In the genomic region with DNA sequence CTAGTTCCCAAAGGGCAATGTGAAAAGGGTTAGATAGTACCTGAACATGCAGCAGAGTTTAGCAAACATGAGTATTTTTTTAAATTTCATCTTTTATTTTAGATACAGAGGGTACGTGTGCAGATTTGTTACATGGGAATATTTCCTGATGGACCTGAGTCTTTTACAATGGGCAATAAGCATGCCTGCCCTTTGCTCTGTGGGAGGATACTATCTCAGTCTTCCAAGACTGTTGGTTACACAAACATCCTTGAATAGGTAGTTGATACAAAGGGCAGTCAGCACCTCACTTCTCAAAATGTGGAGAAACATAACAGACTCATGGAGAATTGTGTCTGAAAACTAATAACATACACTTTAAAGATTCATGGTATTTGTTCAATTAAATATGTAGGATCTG, we compare ENCODE assay signal across 32 cellular contexts.
"Had no signal": no experiment of that assay in that cellular context is flagged by ENCODE, and none has a peak within 500 bp of the region (broad histone marks: within the 10 kb centered on the region; RNA-seq: fewer than 3 reads in every experiment).

No MANE protein-coding gene starts in this region.

- H3K9me3 ChIP-seq: adrenal gland, body of pancreas, esophagus muscularis mucosa, gastrocnemius medialis had no signal

- H3K27me3 ChIP-seq: body of pancreas, cardiac muscle cell, esophagus muscularis mucosa, foreskin keratinocyte, gastrocnemius medialis had no signal

- H3K4me1 ChIP-seq: adrenal gland, body of pancreas, foreskin keratinocyte, gastrocnemius medialis had no signal

- H3K36me3 ChIP-seq: adrenal gland, cardiac muscle cell, esophagus muscularis mucosa, gastrocnemius medialis, WERI-Rb-1 had no signal

- H3K27ac ChIP-seq: adrenal gland, body of pancreas, cardiac muscle cell, esophagus muscularis mucosa, foreskin keratinocyte, gastrocnemius medialis, WERI-Rb-1 had no signal

- H3K4me3 ChIP-seq: adrenal gland, body of pancreas, cardiac muscle cell, esophagus muscularis mucosa, gastrocnemius medialis had no signal

- DNase-seq: activated B cell treated with CpG ODN at 0.5 μM for 24 hours; activated CD4-positive, alpha-beta T cell treated with anti-CD3 and anti-CD28 coated beads for 48 hours; activated CD4-positive, alpha-beta T cell treated with anti-CD3 and anti-CD28 coated beads, Interleukin-2, amount 50 U/mL, for 1 hour; activated CD4-positive, alpha-beta T cell treated with anti-CD3 and anti-CD28 coated beads, Interleukin-2, amount 50 U/mL, for 48 hours; activated CD8-positive, alpha-beta memory T cell treated with anti-CD3 and anti-CD28 coated beads for 24 hours; activated CD8-positive, alpha-beta T cell treated with anti-CD3 and anti-CD28 coated beads for 36 hours; activated effector memory CD4-positive, alpha-beta T cell treated with Interleukin-2 at 50 U/mL for 16 hours; activated gamma-delta T cell treated with Interleukin-2 at 50 U/mL for 16 hours; activated naive CD4-positive, alpha-beta T cell treated with anti-CD3 and anti-CD28 coated beads, Interleukin-2, amount 50 U/mL, for 16 hours; activated naive CD4-positive, alpha-beta T cell treated with Interleukin-2 at 50 U/mL for 16 hours; activated T-cell treated with anti-CD3 and anti-CD28 coated beads, Interleukin-2, amount 50 U/mL, for 4 hours; adrenal gland; amygdala; aorta; body of pancreas; central memory CD4-positive, alpha-beta T cell; cerebellar nuclear complex; cortex of kidney; dermis blood vessel endothelial cell; effector CD4-positive, alpha-beta T cell; effector memory CD8-positive, alpha-beta T cell; erythroblast; foreskin keratinocyte; gastrocnemius medialis; SW 1271; T-cell; T-helper 9 cell; WERI-Rb-1 had no signal

- ATAC-seq: activated CD4-positive, CD25-positive, alpha-beta regulatory T cell treated with anti-CD3 and anti-CD28 coated beads, Interleukin-2, amount 50 U/mL, for 24 hours; activated CD8-positive, alpha-beta T cell treated with anti-CD3 and anti-CD28 coated beads for 36 hours; activated T-cell treated with anti-CD3 and anti-CD28 coated beads, Interleukin-2, amount 50 U/mL, for 4 hours; activated T-helper 17 cell treated with anti-CD3 and anti-CD28 coated beads, Interleukin-2, amount 50 U/mL, for 72 hours; body of pancreas; effector memory CD8-positive, alpha-beta T cell; foreskin keratinocyte; gastrocnemius medialis; T-cell had no signal
